29 cellular contexts compared by ENCODE assay signal in the genomic region with DNA sequence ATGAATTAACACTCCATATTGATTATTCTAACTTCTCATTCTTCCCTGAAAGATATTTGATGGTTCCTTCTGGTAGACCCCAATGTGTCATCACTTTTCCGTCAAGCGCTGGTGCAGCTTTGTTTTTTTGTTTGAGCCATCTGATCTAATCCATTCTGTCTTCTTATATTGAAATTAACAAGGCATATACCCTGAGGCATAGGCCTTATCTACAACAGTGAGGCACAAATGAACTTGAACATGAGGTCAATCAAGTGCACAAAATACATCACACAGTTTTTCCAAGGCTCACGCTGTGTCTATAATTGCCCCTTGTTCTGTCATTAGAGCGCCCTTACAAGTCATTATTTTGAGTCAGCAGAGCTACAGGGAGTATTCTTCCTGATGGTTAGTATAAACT.
"Had no signal": no experiment of that assay in that cellular context is flagged by ENCODE, and none has a peak within 500 bp of the region (broad histone marks: within the 10 kb centered on the region; RNA-seq: fewer than 3 reads in every experiment).

No MANE protein-coding gene starts in this region.

- H3K27me3 ChIP-seq: esophagus squamous epithelium, gastrocnemius medialis, left lung, neutrophil, upper lobe of left lung, vagina had no signal

- H3K27me3 Mint-ChIP-seq: activated naive CD8-positive, alpha-beta T cell; central memory CD8-positive, alpha-beta T cell; stimulated activated naive CD8-positive, alpha-beta T cell treated with anti-CD3 and anti-CD28 coated beads, Interleukin-15, amount 100 ng/mL, for 72 hours had no signal

- H3K27ac Mint-ChIP-seq: activated naive CD8-positive, alpha-beta T cell; nephron progenitor cell; stimulated activated effector memory CD8-positive, alpha-beta T cell treated with anti-CD3 and anti-CD28 coated beads, Interleukin-12 subunit alpha, Interleukin-12 subunit beta, amount 100 ng/mL, for 72 hours; stimulated activated naive CD8-positive, alpha-beta T cell treated with anti-CD3 and anti-CD28 coated beads, Interleukin-15, amount 100 ng/mL, for 72 hours had no signal

- H3K9me3 ChIP-seq: esophagus squamous epithelium, gastrocnemius medialis, left lung, mucosa of descending colon, neutrophil, upper lobe of left lung, vagina had no signal

- H3K27ac ChIP-seq: epithelial cell of prostate, esophagus squamous epithelium, gastrocnemius medialis, left lung, neutrophil, skin epidermis, upper lobe of left lung, vagina, WERI-Rb-1 had no signal

- H3K4me3 ChIP-seq: esophagus squamous epithelium, gastrocnemius medialis, left lung, lung, mucosa of descending colon, skin epidermis, upper lobe of left lung, vagina had no signal

- H3K4me1 Mint-ChIP-seq: central memory CD8-positive, alpha-beta T cell; stimulated activated naive CD8-positive, alpha-beta T cell treated with anti-CD3 and anti-CD28 coated beads, Interleukin-15, amount 100 ng/mL, for 72 hours had no signal

- H3K9me3 Mint-ChIP-seq: nephron progenitor cell; stimulated activated naive CD8-positive, alpha-beta T cell treated with anti-CD3 and anti-CD28 coated beads, Interleukin-15, amount 100 ng/mL, for 72 hours had no signal

- H3K4me1 ChIP-seq: esophagus squamous epithelium, gastrocnemius medialis, upper lobe of left lung, vagina had no signal

- ATAC-seq: activated CD4-positive, CD25-positive, alpha-beta regulatory T cell treated with anti-CD3 and anti-CD28 coated beads, Interleukin-2, amount 50 U/mL, for 24 hours; gastrocnemius medialis; left lung; mucosa of descending colon; sciatic nerve; stimulated activated effector memory CD8-positive, alpha-beta T cell treated with anti-CD3 and anti-CD28 coated beads, Interleukin-12 subunit alpha, Interleukin-12 subunit beta, amount 100 ng/mL, for 72 hours; stimulated activated naive CD8-positive, alpha-beta T cell treated with anti-CD3 and anti-CD28 coated beads, Interleukin-15, amount 100 ng/mL, for 72 hours had no signal

- DNase-seq: activated CD4-positive, alpha-beta T cell treated with anti-CD3 and anti-CD28 coated beads for 48 hours; activated CD4-positive, alpha-beta T cell treated with anti-CD3 and anti-CD28 coated beads, Interleukin-2, amount 50 U/mL, for 48 hours; activated CD8-positive, alpha-beta memory T cell treated with anti-CD3 and anti-CD28 coated beads for 24 hours; activated effector memory CD4-positive, alpha-beta T cell treated with Interleukin-2 at 50 U/mL for 16 hours; activated naive CD4-positive, alpha-beta T cell treated with Interleukin-2 at 50 U/mL for 16 hours; anterior cingulate cortex; dermis blood vessel endothelial cell; effector CD4-positive, alpha-beta T cell; esophagus squamous epithelium; gastrocnemius medialis; glutamatergic neuron; left lung; mucosa of descending colon; nephron progenitor cell; stimulated activated CD4-positive, alpha-beta T cell treated with anti-CD3 and anti-CD28 coated beads, Interleukin-4, amount 100 ng/mL, for 24 hours; stimulated activated naive CD8-positive, alpha-beta T cell treated with anti-CD3 and anti-CD28 coated beads, Interleukin-15, amount 100 ng/mL, for 72 hours; substantia nigra; upper lobe of left lung; WERI-Rb-1 had no signal

- H3K36me3 Mint-ChIP-seq: activated naive CD8-positive, alpha-beta T cell; stimulated activated effector memory CD8-positive, alpha-beta T cell treated with anti-CD3 and anti-CD28 coated beads, Interleukin-12 subunit alpha, Interleukin-12 subunit beta, amount 100 ng/mL, for 72 hours had no signal

- H3K4me3 Mint-ChIP-seq: activated naive CD8-positive, alpha-beta T cell; central memory CD8-positive, alpha-beta T cell; nephron progenitor cell; stimulated activated effector memory CD8-positive, alpha-beta T cell treated with anti-CD3 and anti-CD28 coated beads, Interleukin-12 subunit alpha, Interleukin-12 subunit beta, amount 100 ng/mL, for 72 hours; stimulated activated naive CD8-positive, alpha-beta T cell treated with anti-CD3 and anti-CD28 coated beads, Interleukin-15, amount 100 ng/mL, for 72 hours had no signal

- H3K36me3 ChIP-seq: esophagus squamous epithelium, gastrocnemius medialis, left lung, neutrophil, upper lobe of left lung, vagina, WERI-Rb-1 had no signal
